ENCODE assay signal across 9 cellular contexts in the genomic region with DNA sequence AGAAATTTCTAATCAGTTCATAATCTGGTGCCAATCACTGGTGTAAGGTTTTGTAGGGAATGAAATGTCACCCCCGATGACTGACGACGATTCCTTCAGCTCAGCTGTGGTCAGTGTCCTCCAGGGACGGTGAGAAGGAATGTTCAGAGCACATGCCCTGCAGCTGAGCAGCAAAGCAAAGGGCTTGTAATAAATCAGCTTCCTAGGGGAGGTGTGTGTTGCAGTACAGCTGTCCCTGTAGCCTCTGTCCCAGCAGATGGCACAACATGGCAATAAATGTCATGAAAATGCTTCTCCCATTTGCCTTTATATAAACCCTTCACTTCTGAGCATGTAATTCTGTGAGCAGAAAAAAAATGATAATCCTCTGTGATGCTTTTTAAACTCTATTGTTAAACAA.
DNase-seq lines count a peak whose midpoint lies in the region; ATAC-seq and TF ChIP-seq lines count a peak whose summit lies in the region.
"Had no signal": no experiment of that assay in that cellular context is flagged by ENCODE, and none has a peak within 500 bp of the region (broad histone marks: within the 10 kb centered on the region; RNA-seq: fewer than 3 reads in every experiment).

No MANE protein-coding gene starts in this region.

- TF ChIP-seq CTCF in endothelial cell (IDR thresholded peaks at IDR 0.05; ENCODE audit: unreplicated experiment): no peak

- peaks cover 20% of the 10 kb centered on the region for H3K4me1 Mint-ChIP-seq in endothelial cell (ENCODE audit: unreplicated experiment)

- no peak overlapping the region for H3K4me3 Mint-ChIP-seq in endothelial cell (ENCODE audit: unreplicated experiment)
- H3K4me3 Mint-ChIP-seq: activated naive CD8-positive, alpha-beta T cell had no signal

- no peak overlapping the region for H3K27ac Mint-ChIP-seq in endothelial cell (ENCODE audit: unreplicated experiment)
- H3K27ac Mint-ChIP-seq: activated naive CD8-positive, alpha-beta T cell had no signal

- H3K36me3 Mint-ChIP-seq in endothelial cell (ENCODE audit: low read depth, unreplicated experiment): no peaks in the 10 kb centered on the region

- DNase-seq in NCI-H1105 treated with DMSO at 0.1 percent for 48 hours (lab: John Stamatoyannopoulos, UW): peak; percentile 38
- DNase-seq in NCI-H1105 (lab: John Stamatoyannopoulos, UW): no peak
- DNase-seq in NCI-H524 treated with DMSO at 0.1 percent for 48 hours (lab: John Stamatoyannopoulos, UW): peak; percentile 36
- peak; percentile 65 to 68 for DNase-seq in dermis microvascular lymphatic vessel endothelial cell (ENCODE audit: low read depth in 2 of 2)
- peak; percentile 32 for DNase-seq in retina
- no peak for DNase-seq in endothelial cell (ENCODE audit: low spot score)
- no peak for DNase-seq in NCI-H1436 (lab: John Stamatoyannopoulos, UW)

- ATAC-seq in HG03571 (IDR thresholded peaks at IDR 0.05; ENCODE audit: unreplicated experiment): no peak

- H3K9me3 Mint-ChIP-seq in endothelial cell (ENCODE audit: unreplicated experiment): no peaks in the 10 kb centered on the region

- H3K27me3 Mint-ChIP-seq in endothelial cell (ENCODE audit: unreplicated experiment): peaks cover 5% of the 10 kb centered on the region

Comparison
In these comparisons a context has a peak if more than half of its experiments do, and no peak if none do; other contexts are left out.
1. DNase-seq: peak in NCI-H1105 treated with DMSO at 0.1 percent for 48 hours (single experiment), NCI-H524 treated with DMSO at 0.1 percent for 48 hours (single experiment), dermis microvascular lymphatic vessel endothelial cell (2 of 2) and retina (single experiment); none in NCI-H1105 (single experiment), endothelial cell (single experiment) and NCI-H1436 (single experiment).